In genomic region chr1:2104621-2105427, GRCh38 we compare ENCODE assay signal across 1 cellular context.
TF ChIP-seq lines count a peak whose summit lies in the region.

No MANE protein-coding gene starts in this region.

TF ChIP-seq in HepG2, 621 proteins besides CTCF, POLR2A, EP300 and RAD21 (continued from another document and continues in another):
- TF ChIP-seq ZBTB20 (CRISPR knock-in tag; IDR thresholded peaks at IDR 0.05; ENCODE audit: borderline replicate concordance, low read depth) (no peak), ISL2 (CRISPR knock-in tag; IDR thresholded peaks at IDR 0.05) (no peak), ZZZ3 (CRISPR knock-in tag; IDR thresholded peaks at IDR 0.05; ENCODE audit: borderline replicate concordance) (no peak; the same call in 1 of the 2 replicates), THAP9 (CRISPR knock-in tag; IDR thresholded peaks at IDR 0.05; ENCODE audit: borderline replicate concordance) (no peak; the same call in 1 of the 2 replicates), MTF2 (CRISPR knock-in tag; IDR thresholded peaks at IDR 0.05; ENCODE audit: borderline replicate concordance) (no peak), ZNF331 (CRISPR knock-in tag; IDR thresholded peaks at IDR 0.05) (peak; percentile 27; the same call in 1 of the 2 replicates), CBX2 (IDR thresholded peaks at IDR 0.05; ENCODE audit: low read depth, low read length) (no peak), CBX2 (CRISPR knock-in tag; IDR thresholded peaks at IDR 0.05; ENCODE audit: low read depth) (no peak), AHDC1 (CRISPR knock-in tag; IDR thresholded peaks at IDR 0.05; ENCODE audit: borderline replicate concordance) (peak; percentile 61; the same call in 1 of the 2 replicates), ZFP41 (CRISPR knock-in tag; IDR thresholded peaks at IDR 0.05; ENCODE audit: borderline replicate concordance) (no peak), HMGXB3 (CRISPR knock-in tag; IDR thresholded peaks at IDR 0.05; ENCODE audit: borderline replicate concordance) (no peak), ARID3A (IDR thresholded peaks at IDR 0.05; ENCODE audit: low read depth, low read length) (no peak), ZNF124 (CRISPR knock-in tag; IDR thresholded peaks at IDR 0.05) (no peak), SALL2 (CRISPR knock-in tag; IDR thresholded peaks at IDR 0.05) (0 out of 2 replicates have a peak, but pooled peaks have one; percentile 42), MATR3 (CRISPR knock-in tag; IDR thresholded peaks at IDR 0.05) (no peak), BORCS8-MEF2B (CRISPR knock-in tag; IDR thresholded peaks at IDR 0.05) (no peak), TBX3 (IDR thresholded peaks at IDR 0.05; ENCODE audit: borderline replicate concordance) (peak; percentile 66; the same call in 1 of the 2 replicates), ZNF703 (CRISPR knock-in tag; IDR thresholded peaks at IDR 0.05; ENCODE audit: borderline replicate concordance) (0 out of 2 replicates have a peak, but pooled peaks have one; percentile 58), RNF2 (conservative IDR thresholded peaks at IDR 0.05; ENCODE audit: low read depth) (peak; percentile 60; the same call in 1 of the 2 replicates), MIXL1 (CRISPR knock-in tag; IDR thresholded peaks at IDR 0.05) (no peak), ZNF20 (CRISPR knock-in tag; IDR thresholded peaks at IDR 0.05) (no peak), ZNF580 (CRISPR knock-in tag; IDR thresholded peaks at IDR 0.05; ENCODE audit: borderline replicate concordance, low read depth) (0 out of 2 replicates have a peak, but pooled peaks have one; percentile 19), ZNF512 (CRISPR knock-in tag; IDR thresholded peaks at IDR 0.05) (no peak), U2AF1 (optimal IDR thresholded peaks at IDR 0.05; ENCODE audit: low read depth, low read length) (no peak), ZBED4 (CRISPR knock-in tag; IDR thresholded peaks at IDR 0.05; ENCODE audit: borderline replicate concordance) (no peak), TMF1 (CRISPR knock-in tag; IDR thresholded peaks at IDR 0.05; ENCODE audit: low read depth) (no peak), ZFP62 (CRISPR knock-in tag; IDR thresholded peaks at IDR 0.05) (no peak), IRF1 (CRISPR knock-in tag; IDR thresholded peaks at IDR 0.05; ENCODE audit: low read depth) (no peak)
